In genomic region chr2:217905395-217905794, GRCh38 we compare ENCODE assay signal across 9 cellular contexts.
DNase-seq lines count a peak whose midpoint lies in the region; ATAC-seq and TF ChIP-seq lines count a peak whose summit lies in the region.
"Had no signal": no experiment of that assay in that cellular context is flagged by ENCODE, and none has a peak within 500 bp of the region (broad histone marks: within the 10 kb centered on the region; RNA-seq: fewer than 3 reads in every experiment).

No MANE protein-coding gene starts in this region.

- H3K36me3 ChIP-seq in psoas muscle (ENCODE audit: insufficient read depth in 1 of 2, low read depth in 1 of 2) (peaks cover 0 to 6% of the 10 kb centered on the region in 2 donors), urinary bladder (ENCODE audit: insufficient read depth) (no peaks in the 10 kb centered on the region)

- no peak for TF ChIP-seq CTCF in psoas muscle (IDR thresholded peaks at IDR 0.05)

- H3K4me3 ChIP-seq in psoas muscle (no peak overlapping the region), urinary bladder (ENCODE audit: low read depth, low read length) (no peak overlapping the region)

- H3K9me3 ChIP-seq in psoas muscle, result no peaks in the 10 kb centered on the region

- 16 to 47% (median 32%) methylated on average over 10 of the region's 10 CpGs for WGBS in psoas muscle, 3 donors
- 45% methylated on average over 10 of the region's 10 CpGs for WGBS in urinary bladder

- H3K27me3 ChIP-seq in psoas muscle (ENCODE audit: insufficient read depth in 3 of 3, low read length in 2 of 3), result no peaks in the 10 kb centered on the region

- peak in 3 of 4 donors; percentile 13 to 49 (median 27) for ATAC-seq in psoas muscle

- intact Hi-C loops in psoas muscle (cut with DNase I), result loop anchor here in 1 of 2 donors (2.0 kb wide), 1 partner anchor 15 kb away; no protein-coding TSS in a partner anchor

- peak overlapping the region; percentile 95 for H3K27ac ChIP-seq in caudate nucleus (ENCODE audit: low read depth, low read length)
- peak overlapping the region; percentile 89 for H3K27ac ChIP-seq in psoas muscle
- peak overlapping the region; percentile 77 for H3K27ac ChIP-seq in urinary bladder (ENCODE audit: low read depth)
- H3K27ac ChIP-seq: HL-60 had no signal

- H3K4me1 ChIP-seq in psoas muscle, result peaks cover 93% of the 10 kb centered on the region
- no peaks in the 10 kb centered on the region for H3K4me1 ChIP-seq in urinary bladder (ENCODE audit: insufficient read depth)

- DNase-seq in caudate nucleus (lab: John Stamatoyannopoulos, UW), result peak in 42 of 61 donors; percentile 12 to 81 (median 48)
- DNase-seq in hypothalamus (lab: John Stamatoyannopoulos, UW), result peak in 29 of 51 donors; percentile 15 to 79 (median 42)
- DNase-seq in psoas muscle, result peak in 1 of 2 donors; percentile 87
- DNase-seq in activated CD4-positive, CD25-positive, alpha-beta regulatory T cell (lab: John Stamatoyannopoulos, UW), result no peak
- no peak for DNase-seq in stimulated activated CD4-positive, alpha-beta T cell treated with anti-CD3 and anti-CD28 coated beads, Interleukin-2, amount 100 ng/mL, for 48 hours
- DNase-seq in NCI-H2171 (lab: John Stamatoyannopoulos, UW), result no peak
- DNase-seq: NCI-H1092 treated with DMSO at 0.1 percent for 48 hours had no signal

Comparison
In these comparisons a context has a peak if more than half of its experiments do, and no peak if none do; other contexts are left out.
1. DNase-seq: peak in caudate nucleus (42 of 61) and hypothalamus (29 of 51); none in activated CD4-positive, CD25-positive, alpha-beta regulatory T cell (0 of 4), stimulated activated CD4-positive, alpha-beta T cell treated with anti-CD3 and anti-CD28 coated beads, Interleukin-2, amount 100 ng/mL, for 48 hours (0 of 2) and NCI-H2171 (single experiment).
2. Peak in every context shown above with its lines, with median percentiles within 50 percentile points of each other: H3K27ac ChIP-seq.